ENCODE assay signal across 10 cellular contexts in the genomic region with DNA sequence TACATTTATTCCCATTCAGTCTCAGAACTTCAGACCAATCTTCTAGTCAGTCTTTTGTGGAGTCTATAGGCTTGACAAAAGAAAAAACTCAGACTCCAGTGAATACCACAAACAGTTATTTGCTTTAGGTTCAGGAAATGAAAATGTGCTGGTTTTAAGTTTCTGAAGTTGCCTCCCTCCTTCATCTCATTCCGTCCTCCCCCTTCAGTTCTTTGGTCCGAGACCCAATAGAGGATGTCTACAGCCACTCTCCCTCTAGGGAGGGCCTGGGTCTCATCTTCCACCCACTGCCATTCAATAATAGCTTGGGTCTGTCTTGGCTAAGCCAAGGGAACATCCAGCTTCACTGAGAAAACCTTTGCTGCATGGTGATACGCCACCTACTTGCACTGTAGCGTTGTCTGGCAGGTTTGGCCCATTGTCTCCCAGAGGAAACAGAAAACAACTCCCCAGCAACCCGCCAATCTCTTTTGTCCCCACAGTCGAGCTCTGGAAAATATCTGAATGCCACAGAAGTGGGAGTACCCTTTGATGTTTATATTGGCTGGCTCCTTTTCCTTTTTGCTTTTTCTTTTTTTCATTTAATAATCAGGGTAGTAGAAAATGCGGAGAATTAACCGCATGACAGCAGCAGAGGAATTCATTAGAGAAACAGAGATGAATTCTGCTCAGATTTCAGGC.
DNase-seq lines count a peak whose midpoint lies in the region; ATAC-seq and TF ChIP-seq lines count a peak whose summit lies in the region.
"Had no signal": no experiment of that assay in that cellular context is flagged by ENCODE, and none has a peak within 500 bp of the region (broad histone marks: within the 10 kb centered on the region; RNA-seq: fewer than 3 reads in every experiment).

No MANE protein-coding gene starts in this region.

- H3K4me3 ChIP-seq in H7 (ENCODE audit: insufficient read depth, low read depth, low read length) (no peak overlapping the region), brain microvascular endothelial cell (ENCODE audit: low read depth, low read length) (no peak overlapping the region), retinal pigment epithelial cell (ENCODE audit: low read length) (no peak overlapping the region)
- H3K4me3 ChIP-seq: spleen had no signal

- TF ChIP-seq CTCF in brain microvascular endothelial cell (IDR thresholded peaks at IDR 0.05; ENCODE audit: low read depth, low read length, missing control alignments) (peak; percentile 30), retinal pigment epithelial cell (conservative IDR thresholded peaks at IDR 0.05; ENCODE audit: low read depth, low read length) (no peak)

- DNase-seq in H7 (peak; percentile 46), brain microvascular endothelial cell (peak; percentile 82), iPS DF 19.7 (ENCODE audit: low read depth, low spot score) (peak; percentile 23), retinal pigment epithelial cell (ENCODE audit: low read depth) (peak; percentile 65), NCI-H524 treated with DMSO at 0.1 percent for 48 hours (lab: John Stamatoyannopoulos, UW) (no peak), GM19238 (ENCODE audit: insufficient read length, low spot score) (no peak)
- no peak for DNase-seq in activated T-cell treated with anti-CD3 and anti-CD28 coated beads, Interleukin-2, amount 50 U/mL, for 1 hour
- DNase-seq: spleen had no signal

- peak overlapping the region; percentile 57 for H3K27ac ChIP-seq in brain microvascular endothelial cell
- H3K27ac ChIP-seq: VCaP had no signal

- in situ Hi-C loops in brain microvascular endothelial cell (cut with HindIII; ENCODE audit: low pct_ligation_motif_present, low sequenced_read_pairs), result no loop called here

- no peak for ATAC-seq in HG03469 (IDR thresholded peaks at IDR 0.05; ENCODE audit: unreplicated experiment)

- H3K36me3 ChIP-seq in H7 (replicated peaks; ENCODE audit: control insufficient read depth, insufficient read depth, low read length), result no peaks in the 10 kb centered on the region
- no peaks in the 10 kb centered on the region for H3K36me3 ChIP-seq in brain microvascular endothelial cell (replicated peaks)
- H3K36me3 ChIP-seq: spleen had no signal

- H3K27me3 ChIP-seq in H7 (ENCODE audit: control insufficient read depth, insufficient read depth, low read length) (no peaks in the 10 kb centered on the region), brain microvascular endothelial cell (replicated peaks) (no peaks in the 10 kb centered on the region)
- H3K27me3 ChIP-seq: spleen had no signal

Comparison
In these comparisons a context has a peak if more than half of its experiments do, and no peak if none do; other contexts are left out.
1. DNase-seq: peak in H7 (single experiment), brain microvascular endothelial cell (single experiment), iPS DF 19.7 (single experiment) and retinal pigment epithelial cell (single experiment); none in activated T-cell treated with anti-CD3 and anti-CD28 coated beads, Interleukin-2, amount 50 U/mL, for 1 hour (single experiment), NCI-H524 treated with DMSO at 0.1 percent for 48 hours (single experiment) and GM19238 (single experiment).